2 cellular contexts compared by ENCODE assay signal in genomic region chr7:84021292-84021898, GRCh38.
TF ChIP-seq lines count a peak whose summit lies in the region.

No MANE protein-coding gene starts in this region.

TF ChIP-seq in A549, 52 proteins besides CTCF, POLR2A, EP300 and RAD21 (continued from another document):
- TF ChIP-seq FOXS1 (CRISPR knock-in tag; IDR thresholded peaks at IDR 0.05) (no peak), BCL3 (IDR thresholded peaks at IDR 0.05) (no peak), CHD2 (IDR thresholded peaks at IDR 0.05; ENCODE audit: low read length, partially characterized antibody) (no peak), GATA3 (IDR thresholded peaks at IDR 0.05; ENCODE audit: borderline replicate concordance) (no peak), CEBPB (IDR thresholded peaks at IDR 0.05) (no peak), TFCP2L1 (CRISPR knock-in tag; IDR thresholded peaks at IDR 0.05) (no peak), REST (IDR thresholded peaks at IDR 0.05) (no peak), TP53 (CRISPR knock-in tag; IDR thresholded peaks at IDR 0.05) (no peak), NPAS2 (CRISPR knock-in tag; IDR thresholded peaks at IDR 0.05; ENCODE audit: borderline replicate concordance) (no peak), EHMT2 (IDR thresholded peaks at IDR 0.05; ENCODE audit: low read depth) (no peak), ATOH8 (CRISPR knock-in tag; IDR thresholded peaks at IDR 0.05; ENCODE audit: low read depth) (no peak)

TF ChIP-seq in GM23338, 12 proteins besides CTCF, POLR2A, EP300 and RAD21 (continued from another document):
- TF ChIP-seq ZNF462 (CRISPR knock-in tag; IDR thresholded peaks at IDR 0.05) (no peak), EZH2phosphoT487 (IDR thresholded peaks at IDR 0.05; ENCODE audit: unreplicated experiment) (no peak)
TF ChIP-seq in GM23338: peak in this region for 0.
